12 cellular contexts compared by ENCODE assay signal in genomic region chr11:86916330-86916729, GRCh38. TPM values are rescaled to one million over a fixed set of nuclear protein-coding genes. Genes with fewer than 3 reads are reported as not detected.
DNase-seq lines count a peak whose midpoint lies in the region; ATAC-seq and TF ChIP-seq lines count a peak whose summit lies in the region.
"Had no signal": no experiment of that assay in that cellular context is flagged by ENCODE, and none has a peak within 500 bp of the region (broad histone marks: within the 10 kb centered on the region; RNA-seq: fewer than 3 reads in every experiment).

No MANE protein-coding gene starts in this region.

- H3K79me2 ChIP-seq in OCI-LY7 (ENCODE audit: insufficient read depth, low read depth, low read length): no peaks in the 10 kb centered on the region

- H3K9ac ChIP-seq in mesenchymal stem cell (ENCODE audit: low read length): peak overlapping the region; percentile 82

- peak overlapping the region; percentile 13 to 94 for H3K18ac ChIP-seq in mesenchymal stem cell (ENCODE audit: low read depth in 1 of 2, low read length in 2 of 2)

- H3K4me1 ChIP-seq in mesenchymal stem cell (ENCODE audit: control insufficient read depth, insufficient read depth, low read depth, low read length) (peaks cover 13% of the 10 kb centered on the region), OCI-LY7 (ENCODE audit: insufficient read depth, low read length, poor library complexity, severe bottlenecking) (no peaks in the 10 kb centered on the region)

- H4K8ac ChIP-seq in mesenchymal stem cell (ENCODE audit: low read length): peak overlapping the region; percentile 97

- no TSS peak for BruUV-seq in OCI-LY7 (replicated peaks; lab: Mats Ljungman, UMichigan)

- no peak overlapping the region for H3K14ac ChIP-seq in mesenchymal stem cell (ENCODE audit: low read length in 2 of 2)

- CTCF ChIA-PET in OCI-LY7 (lab: Charles Lee; ENCODE audit: unreplicated experiment): no interaction called here

- H3K4ac ChIP-seq in mesenchymal stem cell (ENCODE audit: low read depth in 1 of 2, low read length in 2 of 2): peak overlapping the region; percentile 34 to 64

- peaks cover 20 to 30% of the 10 kb centered on the region in 2 donors for H3K4me1 Mint-ChIP-seq in natural killer cell
- H3K4me1 Mint-ChIP-seq in natural killer cell treated with Interleukin-12 subunit alpha and Interleukin-12 subunit beta and Interleukin-15 and Interleukin-18, amount 100 ng/mL, for 72 hours (ENCODE audit: low read depth in 2 of 2): peaks cover 0 to 8% of the 10 kb centered on the region in 2 donors
- peaks cover 56% of the 10 kb centered on the region for H3K4me1 Mint-ChIP-seq in nephron progenitor cell

- H3K27me3 ChIP-seq in mesenchymal stem cell (ENCODE audit: control insufficient read depth in 1 of 2, insufficient read depth in 1 of 2, low read length in 2 of 2): no peaks in the 10 kb centered on the region
- H3K27me3 ChIP-seq: cardiac muscle cell, neutrophil had no signal

- H4K20me1 ChIP-seq in OCI-LY7 (ENCODE audit: insufficient read depth, low read length): no peaks in the 10 kb centered on the region

- H2AFZ ChIP-seq in mesenchymal stem cell (ENCODE audit: low read depth, low read length): peak overlapping the region; percentile 30
- no peak overlapping the region for H2AFZ ChIP-seq in OCI-LY7 (ENCODE audit: low read length)

- TF ChIP-seq CTCF in natural killer cell (IDR thresholded peaks at IDR 0.05) (no peak), nephron progenitor cell (IDR thresholded peaks at IDR 0.05) (no peak), OCI-LY7 (conservative IDR thresholded peaks at IDR 0.05; ENCODE audit: low read length) (no peak)

- H3K27ac ChIP-seq in mesenchymal stem cell (ENCODE audit: low read length, poor library complexity, severe bottlenecking): peak overlapping the region; percentile 73
- H3K27ac ChIP-seq in OCI-LY7 (ENCODE audit: low read depth, low read length, poor library complexity, severe bottlenecking): no peak overlapping the region
- H3K27ac ChIP-seq: cardiac muscle cell, neutrophil had no signal

- H2AK5ac ChIP-seq in mesenchymal stem cell (ENCODE audit: low read length, severe bottlenecking): peak overlapping the region; percentile 90

- H3K36me3 ChIP-seq in mesenchymal stem cell (ENCODE audit: control insufficient read depth in 1 of 2, insufficient read depth in 2 of 2, low read depth in 1 of 2, low read length in 2 of 2) (no peaks in the 10 kb centered on the region), OCI-LY7 (ENCODE audit: insufficient read depth, low read length) (no peaks in the 10 kb centered on the region)
- H3K36me3 ChIP-seq: cardiac muscle cell, neutrophil had no signal

- H3K36me3 Mint-ChIP-seq in natural killer cell (no peaks in the 10 kb centered on the region), nephron progenitor cell (ENCODE audit: low read depth) (peaks cover 56% of the 10 kb centered on the region)
- no peaks in the 10 kb centered on the region for H3K36me3 Mint-ChIP-seq in natural killer cell treated with Interleukin-12 subunit alpha and Interleukin-12 subunit beta and Interleukin-15 and Interleukin-18, amount 100 ng/mL, for 72 hours
- H3K36me3 Mint-ChIP-seq: CD4-positive, CD25-positive, alpha-beta regulatory T cell had no signal

- no peaks in the 10 kb centered on the region for H3K9me2 ChIP-seq in OCI-LY7 (ENCODE audit: insufficient read depth, low read length)

- H2BK120ac ChIP-seq in mesenchymal stem cell (ENCODE audit: low read depth, low read length): peak overlapping the region; percentile 97

- H3K27ac Mint-ChIP-seq in natural killer cell (peak overlapping the region; percentile 51 to 61), nephron progenitor cell (no peak overlapping the region)
- H3K27ac Mint-ChIP-seq in natural killer cell treated with Interleukin-12 subunit alpha and Interleukin-12 subunit beta and Interleukin-15 and Interleukin-18, amount 100 ng/mL, for 72 hours: no peak overlapping the region
- H3K27ac Mint-ChIP-seq: CD4-positive, CD25-positive, alpha-beta regulatory T cell had no signal

- ATAC-seq in natural killer cell: peak in 1 of 3 donors; percentile 38
- no peak for ATAC-seq in natural killer cell treated with Interleukin-12 subunit alpha and Interleukin-12 subunit beta and Interleukin-15 and Interleukin-18, amount 100 ng/mL, for 72 hours

- peak overlapping the region; percentile 97 for H4K91ac ChIP-seq in mesenchymal stem cell (ENCODE audit: low read length)

- intact Hi-C loops in natural killer cell (cut with micrococcal nuclease) (no loop called here), OCI-LY7 (cut with micrococcal nuclease; ENCODE audit: unreplicated experiment) (no loop called here)

- H3K9me3 ChIP-seq in mesenchymal stem cell (ENCODE audit: control insufficient read depth, low read length) (peaks cover 10% of the 10 kb centered on the region), OCI-LY7 (ENCODE audit: low read length) (no peaks in the 10 kb centered on the region)
- H3K9me3 ChIP-seq: neutrophil had no signal

- peak overlapping the region; percentile 48 for H2BK15ac ChIP-seq in mesenchymal stem cell (ENCODE audit: low read depth, poor library complexity, severe bottlenecking)

- H3K4me3 Mint-ChIP-seq in natural killer cell (peak overlapping the region; percentile 30), nephron progenitor cell (no peak overlapping the region)
- no peak overlapping the region for H3K4me3 Mint-ChIP-seq in natural killer cell treated with Interleukin-12 subunit alpha and Interleukin-12 subunit beta and Interleukin-15 and Interleukin-18, amount 100 ng/mL, for 72 hours
- H3K4me3 Mint-ChIP-seq: CD4-positive, CD25-positive, alpha-beta regulatory T cell had no signal

- H2BK5ac ChIP-seq in mesenchymal stem cell (ENCODE audit: low read depth, low read length, poor library complexity, severe bottlenecking): peak overlapping the region; percentile 74

- 5% methylated on average over 1 of the region's 1 CpG for WGBS in mesenchymal stem cell

- H3K4me2 ChIP-seq in mesenchymal stem cell (ENCODE audit: low read length, poor library complexity, severe bottlenecking) (peak overlapping the region; percentile 13), OCI-LY7 (ENCODE audit: low read length) (no peak overlapping the region)

- POLR2A ChIA-PET in OCI-LY7 (lab: Charles Lee): no interaction called here

- H3K79me1 ChIP-seq in mesenchymal stem cell (replicated peaks; ENCODE audit: low read length, poor library complexity, severe bottlenecking): no peaks in the 10 kb centered on the region

- H3K4me3 ChIP-seq in mesenchymal stem cell (ENCODE audit: insufficient read depth in 1 of 2, low read depth in 1 of 2, low read length in 2 of 2) (peak overlapping the region in 1 of 2 experiments; percentile 47), OCI-LY7 (ENCODE audit: low read depth, low read length, poor library complexity, severe bottlenecking) (no peak overlapping the region)
- H3K4me3 ChIP-seq: cardiac muscle cell had no signal

- peaks cover 0 to 3% of the 10 kb centered on the region in 2 donors for H3K9me3 Mint-ChIP-seq in natural killer cell
- H3K9me3 Mint-ChIP-seq in natural killer cell treated with Interleukin-12 subunit alpha and Interleukin-12 subunit beta and Interleukin-15 and Interleukin-18, amount 100 ng/mL, for 72 hours: no peaks in the 10 kb centered on the region
- peaks cover 32% of the 10 kb centered on the region for H3K9me3 Mint-ChIP-seq in nephron progenitor cell

- peak overlapping the region in 1 of 2 experiments; percentile 89 for H2BK12ac ChIP-seq in mesenchymal stem cell (ENCODE audit: low read length in 2 of 2)

- H3K27me3 Mint-ChIP-seq in natural killer cell (ENCODE audit: low read depth in 2 of 2) (no peaks in the 10 kb centered on the region), nephron progenitor cell (ENCODE audit: low read depth, poor library complexity) (peaks cover 8% of the 10 kb centered on the region)
- no peaks in the 10 kb centered on the region for H3K27me3 Mint-ChIP-seq in natural killer cell treated with Interleukin-12 subunit alpha and Interleukin-12 subunit beta and Interleukin-15 and Interleukin-18, amount 100 ng/mL, for 72 hours

- no peak overlapping the region for H3K23ac ChIP-seq in mesenchymal stem cell (ENCODE audit: low read length in 2 of 2)

- DNase-seq in natural killer cell (no peak), dermis microvascular lymphatic vessel endothelial cell (ENCODE audit: low read depth in 2 of 2) (peak; percentile 56 to 87), mesenchymal stem cell (peak; percentile 72), Kasumi-1 (lab: John Stamatoyannopoulos, UW) (no peak), NCI-H510A treated with DMSO at 0.1 percent for 48 hours (lab: John Stamatoyannopoulos, UW) (no peak), nephron progenitor cell (no peak), OCI-LY7 (ENCODE audit: low spot score) (no peak)
- DNase-seq in natural killer cell treated with Interleukin-12 subunit alpha and Interleukin-12 subunit beta and Interleukin-15 and Interleukin-18, amount 100 ng/mL, for 72 hours (ENCODE audit: low spot score): no peak
- DNase-seq: substantia nigra had no signal

RNA-seq across cellular contexts. Expression of gene FZD4, which starts 38.9 kb away (rescaled TPM):
- total RNA-seq in natural killer cell (under 1 TPM; 0.02 to 0.11 (median 0.05) TPM), dermis microvascular lymphatic vessel endothelial cell (143 and 147 TPM in 2 replicates), OCI-LY7 (2022) (0.06 and 0.17 TPM in 2 replicates)
- total RNA-seq in natural killer cell treated with Interleukin-12 subunit alpha and Interleukin-12 subunit beta and Interleukin-15 and Interleukin-18, amount 100 ng/mL, for 72 hours: under 1 TPM; 0.08 to 0.17 TPM
- 3.3 TPM for polyA plus RNA-seq in mesenchymal stem cell (2013, experiment 1 of 2)
- 3.2 TPM for polyA plus RNA-seq in mesenchymal stem cell (2013, experiment 2 of 2)
- 0.05 TPM in 1 of 2 replicates, not detected in the other for total RNA-seq in OCI-LY7 (2014; rRNA removed; shearing (Covaris generic))
- total RNA-seq: CD4-positive, CD25-positive, alpha-beta regulatory T cell had no signal
- polyA plus RNA-seq: CD4-positive, CD25-positive, alpha-beta regulatory T cell had no signal

Comparison
In these comparisons a context has a peak if more than half of its experiments do, and no peak if none do; other contexts are left out.
1. H3K27ac Mint-ChIP-seq: peak in natural killer cell (2 of 2); none in natural killer cell treated with Interleukin-12 subunit alpha and Interleukin-12 subunit beta and Interleukin-15 and Interleukin-18, amount 100 ng/mL, for 72 hours (0 of 2) and nephron progenitor cell (single experiment).
2. DNase-seq: peak in dermis microvascular lymphatic vessel endothelial cell (2 of 2) and mesenchymal stem cell (single experiment); none in natural killer cell (single experiment), natural killer cell treated with Interleukin-12 subunit alpha and Interleukin-12 subunit beta and Interleukin-15 and Interleukin-18, amount 100 ng/mL, for 72 hours (single experiment), Kasumi-1 (0 of 2), NCI-H510A treated with DMSO at 0.1 percent for 48 hours (single experiment), nephron progenitor cell (single experiment) and OCI-LY7 (single experiment).
3. RNA of gene FZD4, which starts 38.9 kb away (total RNA-seq): 143 to 147 TPM in dermis microvascular lymphatic vessel endothelial cell; 0.05 to 0.17 TPM in OCI-LY7, 0.08 to 0.17 TPM in natural killer cell treated with Interleukin-12 subunit alpha and Interleukin-12 subunit beta and Interleukin-15 and Interleukin-18, amount 100 ng/mL, for 72 hours and 0.02 to 0.11 TPM in natural killer cell; every median in the first group is over 100 times any median in the second.